ENCODE assay signal across 1 cellular context in genomic region chr3:42502429-42503250, GRCh38.
A peak's percentile ranks its signal among the peaks of the same experiment; 100 is the strongest.
TF ChIP-seq lines count a peak whose summit lies in the region.

Gene VIPR1 (plus strand): TSS chr3:42502643. CDS start chr3:42502736, 93 bp downstream.

TF ChIP-seq in HEK293, 187 proteins besides CTCF, POLR2A, EP300 and RAD21 (continued from another document):
- TF ChIP-seq AEBP2 (tag by site-specific recombination; IDR thresholded peaks at IDR 0.05; ENCODE audit: borderline replicate concordance): no peak
- TF ChIP-seq MYNN (tag by site-specific recombination; IDR thresholded peaks at IDR 0.05; ENCODE audit: borderline replicate concordance): no peak
- TF ChIP-seq ZSCAN30 (tag by site-specific recombination; IDR thresholded peaks at IDR 0.05): 0 out of 2 replicates have a peak, but pooled peaks have one; percentile 51
- TF ChIP-seq PATZ1 (tag by site-specific recombination; IDR thresholded peaks at IDR 0.05): peak; percentile 38; the same call in 1 of the 2 replicates
- no peak for TF ChIP-seq PRDM6 (tag by site-specific recombination; IDR thresholded peaks at IDR 0.05)
- TF ChIP-seq ZBTB26 (tag by site-specific recombination; optimal IDR thresholded peaks at IDR 0.05): peak; percentile 19
- TF ChIP-seq MEIS1 (CRISPR knock-in tag; IDR thresholded peaks at IDR 0.05; ENCODE audit: borderline replicate concordance): no peak
- TF ChIP-seq ZNF335 (tag by site-specific recombination; conservative IDR thresholded peaks at IDR 0.05): peak; percentile 30; the same call in 1 of the 2 replicates
- no peak for TF ChIP-seq ZNF433 (tag by site-specific recombination; IDR thresholded peaks at IDR 0.05; ENCODE audit: low read depth)
- no peak for TF ChIP-seq ZNF248 (tag by site-specific recombination; IDR thresholded peaks at IDR 0.05)
- TF ChIP-seq KLF9 (tag by site-specific recombination; IDR thresholded peaks at IDR 0.05; ENCODE audit: low read depth): peak; percentile 29; the same call in 1 of the 2 replicates
- no peak for TF ChIP-seq ZNF777 (tag by site-specific recombination; IDR thresholded peaks at IDR 0.05; ENCODE audit: borderline replicate concordance)
- no peak for TF ChIP-seq ZNF560 (tag by site-specific recombination; IDR thresholded peaks at IDR 0.05; ENCODE audit: borderline replicate concordance)
- peak; percentile 74 for TF ChIP-seq ZXDB (tag by site-specific recombination; IDR thresholded peaks at IDR 0.05)
- TF ChIP-seq ZNF514 (tag by site-specific recombination; IDR thresholded peaks at IDR 0.05): no peak
- TF ChIP-seq ZBTB20 (tag by site-specific recombination; IDR thresholded peaks at IDR 0.05): peak; percentile 63; the same call in 1 of the 2 replicates
- TF ChIP-seq ZNF280D (tag by site-specific recombination; IDR thresholded peaks at IDR 0.05): no peak
- TF ChIP-seq ZNF518A (tag by site-specific recombination; conservative IDR thresholded peaks at IDR 0.05; ENCODE audit: low read depth): no peak
- no peak for TF ChIP-seq HOXD13 (CRISPR knock-in tag; IDR thresholded peaks at IDR 0.05; ENCODE audit: borderline replicate concordance)
- TF ChIP-seq ZFP41 (tag by site-specific recombination; IDR thresholded peaks at IDR 0.05; ENCODE audit: borderline replicate concordance): no peak
- TF ChIP-seq ZNF266 (tag by site-specific recombination; IDR thresholded peaks at IDR 0.05; ENCODE audit: low read depth): no peak
- TF ChIP-seq ZBTB8A (tag by site-specific recombination; IDR thresholded peaks at IDR 0.05): peak; percentile 60
- TF ChIP-seq ZNF660 (tag by site-specific recombination; IDR thresholded peaks at IDR 0.05): 0 out of 2 replicates have a peak, but pooled peaks have one; percentile 42
- no peak for TF ChIP-seq ZNF19 (tag by site-specific recombination; IDR thresholded peaks at IDR 0.05; ENCODE audit: low read depth)
- no peak for TF ChIP-seq ZNF324 (tag by site-specific recombination; IDR thresholded peaks at IDR 0.05)
- TF ChIP-seq ZNF600 (tag by site-specific recombination; IDR thresholded peaks at IDR 0.05): peak; percentile 27; the same call in 1 of the 2 replicates
- no peak for TF ChIP-seq ZNF521 (tag by site-specific recombination; IDR thresholded peaks at IDR 0.05)
- peak; percentile 76; the same call in 1 of the 2 replicates for TF ChIP-seq ZNF561 (tag by site-specific recombination; IDR thresholded peaks at IDR 0.05; ENCODE audit: borderline replicate concordance)
- TF ChIP-seq SALL2 (tag by site-specific recombination; IDR thresholded peaks at IDR 0.05; ENCODE audit: borderline replicate concordance): no peak
- peak; percentile 49; the same call in 1 of the 2 replicates for TF ChIP-seq ZFP69B (tag by site-specific recombination; IDR thresholded peaks at IDR 0.05)
- TF ChIP-seq ZNF571 (tag by site-specific recombination; IDR thresholded peaks at IDR 0.05): no peak
- TF ChIP-seq KLF10 (tag by site-specific recombination; IDR thresholded peaks at IDR 0.05): peak; percentile 99
- peak; percentile 77 for TF ChIP-seq SP3 (tag by site-specific recombination; IDR thresholded peaks at IDR 0.05)
- peak; percentile 26; the same call in 1 of the 2 replicates for TF ChIP-seq ZNF76 (tag by site-specific recombination; IDR thresholded peaks at IDR 0.05; ENCODE audit: borderline replicate concordance, low read depth)
- TF ChIP-seq ZNF830 (tag by site-specific recombination; IDR thresholded peaks at IDR 0.05; ENCODE audit: low read depth): no peak
- no peak for TF ChIP-seq PRDM4 (tag by site-specific recombination; IDR thresholded peaks at IDR 0.05)
- no peak for TF ChIP-seq KLF16 (tag by site-specific recombination; IDR thresholded peaks at IDR 0.05)
- TF ChIP-seq ZNF692 (tag by site-specific recombination; IDR thresholded peaks at IDR 0.05): peak; percentile 70
- TF ChIP-seq ZNF114 (tag by site-specific recombination; IDR thresholded peaks at IDR 0.05): no peak
- no peak for TF ChIP-seq ZNF121 (tag by site-specific recombination; IDR thresholded peaks at IDR 0.05)
- TF ChIP-seq ZEB2 (tag by site-specific recombination; IDR thresholded peaks at IDR 0.05): no peak
